8 cellular contexts compared by ENCODE assay signal in genomic region chr3:194543550-194543949, GRCh38.
"Had no signal": no experiment of that assay in that cellular context is flagged by ENCODE, and none has a peak within 500 bp of the region (broad histone marks: within the 10 kb centered on the region; RNA-seq: fewer than 3 reads in every experiment).

No MANE protein-coding gene starts in this region.

- ATAC-seq: GM12878 had no signal

- H3K4me3 ChIP-seq: GM12878 had no signal

- FAIRE-seq: G401.6, GM12878, GM12891, GM12892, GM18507, GM19239 had no signal

- DNase-seq: GDM1, GF-D8 had no signal
